Comparison of ENCODE assay signal across 23 cellular contexts in the genomic region with DNA sequence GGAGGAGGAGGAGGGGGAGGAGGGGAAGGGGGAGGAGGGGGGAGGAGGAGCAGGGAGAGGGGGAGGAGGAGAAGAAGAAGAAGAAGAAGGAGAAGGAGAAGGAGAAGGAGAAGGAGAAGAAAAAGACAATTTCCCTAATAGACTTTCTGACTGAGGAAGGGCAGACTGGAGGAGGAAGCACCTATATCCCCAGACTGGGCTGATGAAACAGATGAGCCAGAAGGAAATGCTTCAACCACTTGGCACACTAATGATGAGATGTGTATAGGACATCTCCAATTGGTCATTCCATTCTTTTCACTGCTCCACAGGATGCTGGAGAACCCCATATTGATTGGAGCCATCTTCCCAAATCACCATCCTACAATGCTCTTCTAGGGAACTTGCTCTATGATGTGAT.
"Had no signal": no experiment of that assay in that cellular context is flagged by ENCODE, and none has a peak within 500 bp of the region (broad histone marks: within the 10 kb centered on the region; RNA-seq: fewer than 3 reads in every experiment).

No MANE protein-coding gene starts in this region.

- H3K9me3 ChIP-seq: colonic mucosa, heart left ventricle, ovary, testis, tibial nerve, upper lobe of right lung had no signal

- DNase-seq: colonic mucosa; dermis blood vessel endothelial cell; endodermal cell; foreskin melanocyte; heart left ventricle; hippocampal formation; left colon; left ventricle myocardium superior; mesenchymal stem cell; midbrain; nucleus accumbens; ovary; stimulated activated CD4-positive, alpha-beta T cell treated with anti-CD3 and anti-CD28 coated beads, Interleukin-2, amount 100 ng/mL, for 24 hours; stimulated activated CD4-positive, alpha-beta T cell treated with anti-CD3 and anti-CD28 coated beads, Interleukin-4, amount 100 ng/mL, for 4 hours; stimulated activated naive B cell treated with anti-CD40 and anti-IgM and Interleukin-4, amounts not matched to agents 10 μg/mL and 1 μg/mL and 100 μg/mL, for 72 hours; stimulated activated naive CD8-positive, alpha-beta T cell treated with anti-CD3 and anti-CD28 coated beads, Interleukin-15, amount 100 ng/mL, for 72 hours; testis; upper lobe of right lung had no signal

- H3K4me1 ChIP-seq: colonic mucosa, heart left ventricle, neural progenitor cell, testis, tibial nerve, upper lobe of right lung had no signal

- ATAC-seq: heart left ventricle; left colon; left ventricle myocardium superior; sciatic nerve; stimulated activated naive B cell treated with anti-CD40 and anti-IgM and Interleukin-4, amounts not matched to agents 10 μg/mL and 1 μg/mL and 100 μg/mL, for 72 hours; stimulated activated naive CD8-positive, alpha-beta T cell treated with anti-CD3 and anti-CD28 coated beads, Interleukin-15, amount 100 ng/mL, for 72 hours; upper lobe of right lung had no signal

- H3K27me3 ChIP-seq: colonic mucosa, neural progenitor cell, ovary, testis, tibial nerve had no signal

- H3K4me3 ChIP-seq: colonic mucosa, heart left ventricle, lung, neural progenitor cell, ovary, skin epidermis, testis, tibial nerve, upper lobe of right lung had no signal

- H3K27ac ChIP-seq: colonic mucosa, heart left ventricle, neural progenitor cell, ovary, skin epidermis, testis, tibial nerve, upper lobe of right lung had no signal

- H3K36me3 ChIP-seq: colonic mucosa, heart left ventricle, neural progenitor cell, ovary, tibial nerve, upper lobe of right lung had no signal
